1 cellular context compared by ENCODE assay signal in genomic region chr9:14419302-14419937, GRCh38.
TF ChIP-seq lines count a peak whose summit lies in the region.

No MANE protein-coding gene starts in this region.

TF ChIP-seq in WTC11, 78 proteins besides CTCF, POLR2A, EP300 and RAD21 (continued from another document):
- TF ChIP-seq, protein P1, sequence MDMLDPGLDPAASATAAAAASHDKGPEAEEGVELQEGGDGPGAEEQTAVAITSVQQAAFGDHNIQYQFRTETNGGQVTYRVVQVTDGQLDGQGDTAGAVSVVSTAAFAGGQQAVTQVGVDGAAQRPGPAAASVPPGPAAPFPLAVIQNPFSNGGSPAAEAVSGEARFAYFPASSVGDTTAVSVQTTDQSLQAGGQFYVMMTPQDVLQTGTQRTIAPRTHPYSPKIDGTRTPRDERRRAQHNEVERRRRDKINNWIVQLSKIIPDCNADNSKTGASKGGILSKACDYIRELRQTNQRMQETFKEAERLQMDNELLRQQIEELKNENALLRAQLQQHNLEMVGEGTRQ (CRISPR knock-in tag; IDR thresholded peaks at IDR 0.05) = no peak
- TF ChIP-seq ZNF396 (CRISPR knock-in tag; IDR thresholded peaks at IDR 0.05; ENCODE audit: borderline replicate concordance) = no peak
- TF ChIP-seq, protein P2, sequence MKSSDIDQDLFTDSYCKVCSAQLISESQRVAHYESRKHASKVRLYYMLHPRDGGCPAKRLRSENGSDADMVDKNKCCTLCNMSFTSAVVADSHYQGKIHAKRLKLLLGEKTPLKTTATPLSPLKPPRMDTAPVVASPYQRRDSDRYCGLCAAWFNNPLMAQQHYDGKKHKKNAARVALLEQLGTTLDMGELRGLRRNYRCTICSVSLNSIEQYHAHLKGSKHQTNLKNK (CRISPR knock-in tag; IDR thresholded peaks at IDR 0.05) = no peak
- TF ChIP-seq, protein P3, sequence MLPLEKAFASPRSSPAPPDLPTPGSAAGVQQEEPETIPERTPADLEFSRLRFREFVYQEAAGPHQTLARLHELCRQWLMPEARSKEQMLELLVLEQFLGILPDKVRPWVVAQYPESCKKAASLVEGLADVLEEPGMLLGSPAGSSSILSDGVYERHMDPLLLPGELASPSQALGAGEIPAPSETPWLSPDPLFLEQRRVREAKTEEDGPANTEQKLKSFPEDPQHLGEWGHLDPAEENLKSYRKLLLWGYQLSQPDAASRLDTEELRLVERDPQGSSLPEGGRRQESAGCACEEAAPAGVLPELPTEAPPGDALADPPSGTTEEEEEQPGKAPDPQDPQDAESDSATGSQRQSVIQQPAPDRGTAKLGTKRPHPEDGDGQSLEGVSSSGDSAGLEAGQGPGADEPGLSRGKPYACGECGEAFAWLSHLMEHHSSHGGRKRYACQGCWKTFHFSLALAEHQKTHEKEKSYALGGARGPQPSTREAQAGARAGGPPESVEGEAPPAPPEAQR (CRISPR knock-in tag; IDR thresholded peaks at IDR 0.05) = no peak
- no peak for TF ChIP-seq CREB1 (CRISPR knock-in tag; IDR thresholded peaks at IDR 0.05)
- TF ChIP-seq, protein P4, sequence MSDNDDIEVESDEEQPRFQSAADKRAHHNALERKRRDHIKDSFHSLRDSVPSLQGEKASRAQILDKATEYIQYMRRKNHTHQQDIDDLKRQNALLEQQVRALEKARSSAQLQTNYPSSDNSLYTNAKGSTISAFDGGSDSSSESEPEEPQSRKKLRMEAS (CRISPR knock-in tag; IDR thresholded peaks at IDR 0.05) = no peak
- no peak for TF ChIP-seq TEAD1 (CRISPR knock-in tag; IDR thresholded peaks at IDR 0.05)
- no peak for TF ChIP-seq NR3C1 (CRISPR knock-in tag; conservative IDR thresholded peaks at IDR 0.05; ENCODE audit: low read depth)
